ENCODE assay signal across 8 cellular contexts in genomic region chrX:106612403-106612789, GRCh38. TPM values are rescaled to one million over a fixed set of nuclear protein-coding genes. Genes with fewer than 3 reads are reported as not detected.
DNase-seq lines count a peak whose midpoint lies in the region; ATAC-seq and TF ChIP-seq lines count a peak whose summit lies in the region.

No MANE protein-coding gene starts in this region.

- peak overlapping the region; percentile 76 for H3K4me3 Mint-ChIP-seq in osteocyte (ENCODE audit: unreplicated experiment)

- no peak for TF ChIP-seq POLR2A in Peyer's patch (IDR thresholded peaks at IDR 0.05)

- H3K36me3 ChIP-seq in Peyer's patch, result no peaks in the 10 kb centered on the region

- H3K4me3 ChIP-seq in Peyer's patch (peak overlapping the region; percentile 47 to 60 (median 52)), fibroblast of pulmonary artery (replicated peaks; ENCODE audit: low read depth, low read length) (peak overlapping the region; percentile 67)

- peaks cover 7% of the 10 kb centered on the region for H3K4me1 Mint-ChIP-seq in osteocyte (ENCODE audit: unreplicated experiment)

- H3K27ac ChIP-seq in Peyer's patch, result peak overlapping the region in 2 of 4 donors; percentile 55 to 57

- no peak overlapping the region for H3K27ac Mint-ChIP-seq in osteocyte (ENCODE audit: unreplicated experiment)

- TF ChIP-seq CTCF in Peyer's patch (IDR thresholded peaks at IDR 0.05) (peak in 1 of 6 experiments; percentile 6), fibroblast of pulmonary artery (IDR thresholded peaks at IDR 0.05; ENCODE audit: low read length, missing control alignments) (no peak), osteocyte (IDR thresholded peaks at IDR 0.05) (no peak)

- no peaks in the 10 kb centered on the region for H3K27me3 ChIP-seq in Peyer's patch

- H3K4me1 ChIP-seq in Peyer's patch, result no peaks in the 10 kb centered on the region

- DNase-seq in SKM-1 treated with dmso at 0.1 percent for 144 hours (lab: John Stamatoyannopoulos, UW; ENCODE audit: unreplicated experiment) (peak; percentile 4), SKM-1 (lab: John Stamatoyannopoulos, UW; ENCODE audit: unreplicated experiment) (no peak), Peyer's patch (no peak), fibroblast of pulmonary artery (ENCODE audit: low read depth) (no peak), osteocyte (ENCODE audit: extremely low spot score, unreplicated experiment) (no peak), cortex of kidney (lab: John Stamatoyannopoulos, UW) (no peak)

- H3K9me3 Mint-ChIP-seq in osteocyte (ENCODE audit: unreplicated experiment), result no peaks in the 10 kb centered on the region

- peak; percentile 20 for ATAC-seq in HG02759 (IDR thresholded peaks at IDR 0.05; ENCODE audit: unreplicated experiment)
- no peak for ATAC-seq in activated CD4-positive, CD25-positive, alpha-beta regulatory T cell treated with anti-CD3 and anti-CD28 coated beads, Interleukin-2, amount 50 U/mL, for 24 hours

- no peaks in the 10 kb centered on the region for H3K36me3 Mint-ChIP-seq in osteocyte (ENCODE audit: unreplicated experiment)

- H3K27me3 Mint-ChIP-seq in osteocyte (ENCODE audit: unreplicated experiment), result peaks cover 32% of the 10 kb centered on the region

- no peaks in the 10 kb centered on the region for H3K9me3 ChIP-seq in Peyer's patch

RNA-seq across cellular contexts. Expression of gene RADX, which starts 0.6 kb away (rescaled TPM):
- total RNA-seq in Peyer's patch, result 10 to 100 TPM in 1 of 4 donors, 1 to 10 TPM in 3; 1.2 to 10.7 (median 4.3) TPM
- total RNA-seq in osteocyte, result not detected in 2 replicates
